Comparison of ENCODE assay signal across 1 cellular context in the genomic region with DNA sequence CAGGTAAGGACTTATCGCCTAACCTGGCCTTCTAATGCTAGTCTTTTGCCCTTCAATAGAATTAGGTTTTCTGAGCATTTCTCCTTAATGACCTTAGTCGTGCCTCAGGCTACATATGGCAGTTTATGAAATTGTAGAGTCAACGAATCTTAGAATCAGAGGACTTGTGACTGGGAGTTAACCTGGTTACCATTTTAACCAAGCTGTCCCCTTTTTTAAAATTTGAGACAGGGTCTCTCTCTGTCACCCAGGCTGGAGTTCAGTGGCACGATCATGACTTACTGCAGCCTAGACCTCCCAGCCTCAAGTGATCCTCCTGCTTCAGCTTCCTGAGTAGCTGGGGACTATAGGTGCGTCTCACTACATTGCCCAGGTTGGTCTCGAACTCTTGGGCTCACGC.
TF ChIP-seq lines count a peak whose summit lies in the region.

No MANE protein-coding gene starts in this region.

TF ChIP-seq in K562, 482 proteins besides CTCF, POLR2A, EP300 and RAD21:
- TF ChIP-seq HMBOX1 (IDR thresholded peaks at IDR 0.05) = peak; percentile 58
- TF ChIP-seq GTF2F1 (IDR thresholded peaks at IDR 0.05; ENCODE audit: low read depth, low read length) = no peak
- no peak for TF ChIP-seq RBM25 (IDR thresholded peaks at IDR 0.05; ENCODE audit: low read depth, low read length, severe bottlenecking)
- TF ChIP-seq CBX8 (IDR thresholded peaks at IDR 0.05; ENCODE audit: borderline replicate concordance, extremely low read depth, low read depth, low read length, poor library complexity, severe bottlenecking) = peak; percentile 92
- no peak for TF ChIP-seq NFYB (IDR thresholded peaks at IDR 0.05; ENCODE audit: extremely low read depth, insufficient read length)
- TF ChIP-seq SMARCA4 (IDR thresholded peaks at IDR 0.05) = no peak
TF ChIP-seq in K562: peak in this region for 2.
